Comparison of ENCODE assay signal across 8 cellular contexts in the genomic region with DNA sequence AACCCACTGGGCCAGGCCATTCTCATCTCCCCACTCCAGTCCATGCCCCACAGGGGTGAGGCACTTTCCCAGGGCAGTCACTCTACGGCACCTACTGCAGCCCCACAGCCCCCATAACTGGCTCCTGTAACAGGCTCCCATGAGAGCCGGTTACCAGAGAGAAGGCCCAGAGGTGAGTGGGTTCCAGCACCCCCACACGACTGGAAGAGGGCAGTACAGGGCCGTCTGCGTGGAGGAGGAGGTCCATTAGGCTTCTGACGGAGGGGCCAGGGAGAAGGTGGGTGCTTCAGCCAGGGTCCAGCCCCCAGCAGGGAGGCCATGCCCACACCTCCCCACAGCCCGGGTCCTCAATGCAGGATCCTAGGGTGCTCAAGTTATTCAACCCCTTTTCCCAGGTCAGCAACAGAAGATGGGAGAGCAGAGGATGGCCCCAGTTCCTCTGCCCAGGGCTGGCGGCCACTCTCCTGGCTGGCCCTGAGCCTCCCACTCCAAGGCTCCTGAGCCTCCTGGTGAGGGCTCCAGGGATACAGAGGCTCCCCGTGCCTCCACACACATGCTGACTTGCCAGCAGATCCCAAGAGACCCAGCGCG. TPM values are rescaled to one million over a fixed set of nuclear protein-coding genes. Genes with fewer than 3 reads are reported as not detected.
A peak's percentile ranks its signal among the peaks of the same experiment; 100 is the strongest.
DNase-seq lines count a peak whose midpoint lies in the region; ATAC-seq and TF ChIP-seq lines count a peak whose summit lies in the region.

No MANE protein-coding gene starts in this region.

- H3K4me1 ChIP-seq in NT2/D1 (ENCODE audit: insufficient read depth, insufficient read length), result peaks cover 26% of the 10 kb centered on the region

- TF ChIP-seq CTCF in GM12864 (IDR thresholded peaks at IDR 0.05; ENCODE audit: low read depth, low read length, missing control alignments) (peak; percentile 45), osteocyte (IDR thresholded peaks at IDR 0.05) (peak; percentile 28)

- peak overlapping the region; percentile 89 for H3K4me3 Mint-ChIP-seq in dendritic cell treated with granulocyte-macrophage colony-stimulating factor and Interleukin-4, amounts not matched to agents 40 ng/mL and 50 ng/mL, for 4 days
- peak overlapping the region; percentile 75 for H3K4me3 Mint-ChIP-seq in osteocyte (ENCODE audit: unreplicated experiment)

- peaks cover 48% of the 10 kb centered on the region for H3K4me1 Mint-ChIP-seq in dendritic cell treated with granulocyte-macrophage colony-stimulating factor and Interleukin-4, amounts not matched to agents 40 ng/mL and 50 ng/mL, for 4 days (ENCODE audit: low read depth)
- peaks cover 35% of the 10 kb centered on the region for H3K4me1 Mint-ChIP-seq in osteocyte (ENCODE audit: unreplicated experiment)

- peak overlapping the region; percentile 92 for H3K9ac ChIP-seq in NT2/D1 (ENCODE audit: insufficient read length, low read depth)

- no peaks in the 10 kb centered on the region for H3K27me3 Mint-ChIP-seq in dendritic cell treated with granulocyte-macrophage colony-stimulating factor and Interleukin-4, amounts not matched to agents 40 ng/mL and 50 ng/mL, for 4 days
- no peaks in the 10 kb centered on the region for H3K27me3 Mint-ChIP-seq in osteocyte (ENCODE audit: unreplicated experiment)

- H3K27me3 ChIP-seq in NT2/D1 (ENCODE audit: insufficient read depth, insufficient read length), result no peaks in the 10 kb centered on the region

- H3K4me3 ChIP-seq in GM12864 (ENCODE audit: low read depth, low read length) (peak overlapping the region; percentile 76), NT2/D1 (ENCODE audit: insufficient read length, low read depth) (peak overlapping the region; percentile 72)

- no peak for DNase-seq in GM12864 (ENCODE audit: low read depth)
- DNase-seq in NT2/D1 (ENCODE audit: low read depth, low spot score), result no peak
- DNase-seq in osteocyte (ENCODE audit: extremely low spot score, unreplicated experiment), result no peak
- no peak for DNase-seq in COR-L47 (lab: John Stamatoyannopoulos, UW)
- no peak for DNase-seq in NCI-H187 treated with DMSO at 0.1 percent for 48 hours (lab: John Stamatoyannopoulos, UW)
- DNase-seq in activated CD4-positive, alpha-beta T cell treated with anti-CD3 and anti-CD28 coated beads, Interleukin-2, amount 50 U/mL, for 1 hour, result no peak

- peak overlapping the region; percentile 78 for H3K27ac Mint-ChIP-seq in dendritic cell treated with granulocyte-macrophage colony-stimulating factor and Interleukin-4, amounts not matched to agents 40 ng/mL and 50 ng/mL, for 4 days
- peak overlapping the region; percentile 82 for H3K27ac Mint-ChIP-seq in osteocyte (ENCODE audit: unreplicated experiment)

- peaks cover 24% of the 10 kb centered on the region for H3K36me3 ChIP-seq in NT2/D1 (ENCODE audit: insufficient read depth, insufficient read length, low read length)

- H3K9me3 Mint-ChIP-seq in dendritic cell treated with granulocyte-macrophage colony-stimulating factor and Interleukin-4, amounts not matched to agents 40 ng/mL and 50 ng/mL, for 4 days, result no peaks in the 10 kb centered on the region
- H3K9me3 Mint-ChIP-seq in osteocyte (ENCODE audit: unreplicated experiment), result no peaks in the 10 kb centered on the region

- no peak for ATAC-seq in GM19395 (IDR thresholded peaks at IDR 0.05; ENCODE audit: unreplicated experiment)

- intact Hi-C loops in dendritic cell treated with granulocyte-macrophage colony-stimulating factor and Interleukin-4, amounts not matched to agents 40 ng/mL and 50 ng/mL, for 4 days (cut with micrococcal nuclease), result no loop called here

- peaks cover 21% of the 10 kb centered on the region for H3K36me3 Mint-ChIP-seq in dendritic cell treated with granulocyte-macrophage colony-stimulating factor and Interleukin-4, amounts not matched to agents 40 ng/mL and 50 ng/mL, for 4 days (ENCODE audit: low read depth)
- peaks cover 2% of the 10 kb centered on the region for H3K36me3 Mint-ChIP-seq in osteocyte (ENCODE audit: unreplicated experiment)

- no peaks in the 10 kb centered on the region for H3K9me3 ChIP-seq in NT2/D1 (ENCODE audit: insufficient read depth, low read length)

RNA-seq across cellular contexts. Expression of gene ACAP3, which starts 1.6 kb away (rescaled TPM):
- 62.7 and 73.8 TPM in 2 replicates for total RNA-seq in osteocyte

RNA-seq across cellular contexts. Expression of gene PUSL1, which starts 2.2 kb away (rescaled TPM):
- total RNA-seq in osteocyte, result 21.5 and 22.1 TPM in 2 replicates

RNA-seq across cellular contexts. Expression of gene INTS11, which starts 18.3 kb away (rescaled TPM):
- total RNA-seq in osteocyte, result 101 and 106 TPM in 2 replicates

RNA-seq across cellular contexts. Expression of gene CPTP, which starts 18.4 kb away (rescaled TPM):
- total RNA-seq in osteocyte, result 23.5 and 24.7 TPM in 2 replicates

RNA-seq across cellular contexts. Expression of gene TAS1R3, which starts 24.9 kb away (rescaled TPM):
- 0.57 and 0.97 TPM in 2 replicates for total RNA-seq in osteocyte
